Comparison of ENCODE assay signal across 8 cellular contexts in the genomic region with DNA sequence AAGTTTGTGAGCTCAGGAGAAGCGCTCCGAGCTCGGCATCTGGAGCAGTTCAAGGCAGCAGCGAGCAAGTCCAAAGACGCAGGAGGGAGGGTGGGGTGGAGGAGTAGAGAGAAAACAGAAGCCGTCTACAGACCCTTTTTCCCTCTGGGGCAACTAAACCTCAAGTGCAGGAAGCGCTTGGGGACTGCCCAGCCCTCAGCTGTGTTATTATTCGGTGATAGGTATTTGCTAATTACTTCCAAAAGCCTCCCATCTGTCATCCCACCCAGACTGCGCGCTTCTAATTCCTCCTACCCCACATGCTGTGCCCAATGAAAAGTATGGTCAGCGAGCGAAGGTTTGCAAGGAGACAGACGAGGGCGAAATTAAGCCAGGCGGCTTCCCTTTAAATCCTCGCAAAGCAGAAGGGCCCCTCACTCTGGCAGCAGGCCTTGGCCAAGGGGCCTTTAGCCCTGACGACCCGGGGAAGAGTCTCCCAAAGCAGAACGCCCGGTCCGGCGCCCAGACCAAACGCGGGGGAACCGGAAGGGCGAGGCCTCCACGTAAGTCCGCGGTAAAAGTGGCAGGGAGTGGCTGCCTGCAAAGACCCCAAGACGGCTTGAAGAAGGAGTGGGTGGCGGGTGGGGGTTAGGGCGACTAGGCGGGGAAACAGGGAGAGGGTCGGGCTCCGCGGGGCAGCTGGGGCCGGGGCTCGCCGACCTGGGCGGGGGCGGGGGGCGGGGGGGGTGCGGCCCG. TPM values are rescaled to one million over a fixed set of nuclear protein-coding genes. Genes with fewer than 3 reads are reported as not detected.
A peak's percentile ranks its signal among the peaks of the same experiment; 100 is the strongest.
DNase-seq lines count a peak whose midpoint lies in the region; ATAC-seq and TF ChIP-seq lines count a peak whose summit lies in the region.

No MANE protein-coding gene starts in this region.

- H3K4me1 ChIP-seq in Panc1 (ENCODE audit: control insufficient read depth, insufficient read depth, low read length) = peaks cover 25% of the 10 kb centered on the region

- H3K9me3 ChIP-seq in Panc1 (ENCODE audit: control insufficient read depth, insufficient read depth, low read depth, low read length) = no peaks in the 10 kb centered on the region

- POLR2A ChIA-PET in Panc1 (lab: Charles Lee) = interaction anchor here (0.6 to 1.2 kb wide), 2 partner anchors 15 to 237 kb away, joined by 3 to 4 read pairs; no protein-coding TSS in a partner anchor

- peaks cover 62% of the 10 kb centered on the region for H3K27me3 Mint-ChIP-seq in nephron progenitor cell (ENCODE audit: low read depth, poor library complexity)

- CTCF ChIA-PET in Panc1 (lab: Charles Lee) = no interaction called here

- H3K4me3 Mint-ChIP-seq in nephron progenitor cell = peak overlapping the region; percentile 72

- no peaks in the 10 kb centered on the region; the same call in 1 of the 2 replicates for H3K36me3 ChIP-seq in Panc1 (ENCODE audit: control insufficient read depth, insufficient read depth, low read length)

- ATAC-seq in Panc1 (peak; percentile 56), HG03354 (IDR thresholded peaks at IDR 0.05; ENCODE audit: poor library complexity, severe bottlenecking, unreplicated experiment) (no peak), HG03432 (IDR thresholded peaks at IDR 0.05; ENCODE audit: unreplicated experiment) (no peak), GM19328 (IDR thresholded peaks at IDR 0.05; ENCODE audit: unreplicated experiment) (no peak)

- no peak overlapping the region for H3K27ac Mint-ChIP-seq in nephron progenitor cell

- peaks cover 60% of the 10 kb centered on the region for H3K4me1 Mint-ChIP-seq in nephron progenitor cell

- no peaks in the 10 kb centered on the region for H3K36me3 Mint-ChIP-seq in nephron progenitor cell (ENCODE audit: low read depth)

- H3K4me3 ChIP-seq in Panc1 (ENCODE audit: low read depth in 2 of 2, low read length in 2 of 2) (peak overlapping the region; percentile 71 to 80), epithelial cell of proximal tubule (ENCODE audit: low read depth, low read length) (peak overlapping the region; percentile 40)

- peak overlapping the region; percentile 89 for H3K27ac ChIP-seq in Panc1 (ENCODE audit: low read length)

- intact Hi-C loops in Panc1 (cut with micrococcal nuclease; ENCODE audit: unreplicated experiment) = no loop called here

- TF ChIP-seq CTCF in Panc1 (IDR thresholded peaks at IDR 0.05) (no peak), epithelial cell of proximal tubule (conservative IDR thresholded peaks at IDR 0.05; ENCODE audit: low read depth, low read length) (no peak), nephron progenitor cell (IDR thresholded peaks at IDR 0.05) (no peak)

- in situ Hi-C loops in Panc1 (cut with HindIII; ENCODE audit: low pct_unique_long_range_greater_than_20kb, low sequenced_read_pairs) = no loop called here

- BruUV-seq in Panc1 (replicated peaks; lab: Mats Ljungman, UMichigan) = no TSS peak

- no peaks in the 10 kb centered on the region for H3K27me3 ChIP-seq in Panc1 (ENCODE audit: control insufficient read depth, insufficient read depth, low read length)

- DNase-seq in ELF-1 (ENCODE audit: low read depth, low spot score) (peak; percentile 87), Panc1 (ENCODE audit: low read depth, low spot score) (no peak), epithelial cell of proximal tubule (ENCODE audit: low read depth) (no peak), nephron progenitor cell (peak; percentile 32)
- DNase-seq in activated CD8-positive, alpha-beta memory T cell treated with anti-CD3 and anti-CD28 coated beads for 24 hours = no peak

- H3K9me3 Mint-ChIP-seq in nephron progenitor cell = no peaks in the 10 kb centered on the region

RNA-seq across cellular contexts. Expression of a gene that starts 0.5 kb away (rescaled TPM):
- total RNA-seq in Panc1 (2021; ENCODE audit: unreplicated experiment) = 103 TPM
- 150 TPM for polyA plus RNA-seq in Panc1 (2012; ENCODE audit: insufficient read length)
- total RNA-seq in epithelial cell of proximal tubule = 284 and 346 TPM in 2 replicates

Comparison
In these comparisons a context has a peak if more than half of its experiments do, and no peak if none do; other contexts are left out.
1. DNase-seq: peak in ELF-1 (single experiment) and nephron progenitor cell (single experiment); none in Panc1 (single experiment), epithelial cell of proximal tubule (single experiment) and activated CD8-positive, alpha-beta memory T cell treated with anti-CD3 and anti-CD28 coated beads for 24 hours (single experiment).